8 cellular contexts compared by ENCODE assay signal in genomic region chr1:31977361-31978131, GRCh38.
A peak's percentile ranks its signal among the peaks of the same experiment; 100 is the strongest.
DNase-seq lines count a peak whose midpoint lies in the region; ATAC-seq and TF ChIP-seq lines count a peak whose summit lies in the region.

No MANE protein-coding gene starts in this region.

- TF ChIP-seq EP300 in Ishikawa (IDR thresholded peaks at IDR 0.05; ENCODE audit: borderline replicate concordance): no peak

- ATAC-seq in HG03108 (IDR thresholded peaks at IDR 0.05; ENCODE audit: unreplicated experiment) (no peak), HG03039 (IDR thresholded peaks at IDR 0.05; ENCODE audit: unreplicated experiment) (no peak), HG03196 (IDR thresholded peaks at IDR 0.05; ENCODE audit: unreplicated experiment) (no peak), HG02973 (IDR thresholded peaks at IDR 0.05; ENCODE audit: unreplicated experiment) (no peak)

- DNase-seq in CMK (ENCODE audit: low read depth) (peak; percentile 25), amniotic epithelial cell (ENCODE audit: low read depth) (peak; percentile 81), islet precursor cell (peak; percentile 93)

- TF ChIP-seq RAD21 in Ishikawa (IDR thresholded peaks at IDR 0.05; ENCODE audit: low read depth): peak; percentile 53

TF ChIP-seq in Ishikawa, 13 proteins besides CTCF, POLR2A, EP300 and RAD21:
- TF ChIP-seq TAF1 (IDR thresholded peaks at IDR 0.05; ENCODE audit: low read depth): no peak

Comparison
In these comparisons a context has a peak if more than half of its experiments do, and no peak if none do; other contexts are left out.
1. DNase-seq: peak in every context shown above with its lines; median percentile 93 in islet precursor cell; 81 in amniotic epithelial cell; 25 in CMK.